ENCODE assay signal across 7 cellular contexts in genomic region chr3:150761831-150762661, GRCh38. TPM values are rescaled to one million over a fixed set of nuclear protein-coding genes. Genes with fewer than 3 reads are reported as not detected.
DNase-seq lines count a peak whose midpoint lies in the region; ATAC-seq and TF ChIP-seq lines count a peak whose summit lies in the region.

No MANE protein-coding gene starts in this region.

- H3K4me3 Mint-ChIP-seq in stimulated activated effector memory CD8-positive, alpha-beta T cell treated with anti-CD3 and anti-CD28 coated beads, Interleukin-12 subunit alpha, Interleukin-12 subunit beta, amount 100 ng/mL, for 72 hours: peak overlapping the region; percentile 93

- intact Hi-C loops in dorsolateral prefrontal cortex (cut with DNase I): loop anchor here (2.0 to 10.0 kb wide), 7 partner anchors 40 to 357 kb away; partner anchors contain the start of genes SELENOT (in 2 of the 2), EIF2A (in 1 of the 2), MED12L (in 1 of the 2) and SERP1 (in 1 of the 2)
- intact Hi-C loops in right lobe of liver (cut with DNase I): no loop called here

- under 1% methylated on average over 29 of the region's 48 CpGs for WGBS in right lobe of liver (ENCODE audit: insufficient coverage, low coverage, low lambda C conversion rate, missing lambda C conversion rate)

- no peaks in the 10 kb centered on the region for H3K9me3 Mint-ChIP-seq in stimulated activated effector memory CD8-positive, alpha-beta T cell treated with anti-CD3 and anti-CD28 coated beads, Interleukin-12 subunit alpha, Interleukin-12 subunit beta, amount 100 ng/mL, for 72 hours

- peak; percentile 8 to 37 (median 20) for ATAC-seq in right lobe of liver
- no peak for ATAC-seq in stimulated activated effector memory CD8-positive, alpha-beta T cell treated with anti-CD3 and anti-CD28 coated beads, Interleukin-12 subunit alpha, Interleukin-12 subunit beta, amount 100 ng/mL, for 72 hours
- ATAC-seq in GM18907 (IDR thresholded peaks at IDR 0.05; ENCODE audit: unreplicated experiment): no peak

- no peaks in the 10 kb centered on the region for H3K36me3 ChIP-seq in right lobe of liver

- H3K27me3 ChIP-seq in dorsolateral prefrontal cortex (no peaks in the 10 kb centered on the region), right lobe of liver (no peaks in the 10 kb centered on the region)

- TF ChIP-seq POLR2A in right lobe of liver (IDR thresholded peaks at IDR 0.05): peak; percentile 64

- H3K27ac Mint-ChIP-seq in stimulated activated effector memory CD8-positive, alpha-beta T cell treated with anti-CD3 and anti-CD28 coated beads, Interleukin-12 subunit alpha, Interleukin-12 subunit beta, amount 100 ng/mL, for 72 hours: peak overlapping the region; percentile 95

- peak; percentile 75 for DNase-seq in NCI-H146 (lab: John Stamatoyannopoulos, UW)
- peak; percentile 25 to 49 for DNase-seq in activated CD4-positive, alpha-beta T cell treated with anti-CD3 and anti-CD28 coated beads for 4 hours
- DNase-seq in dorsolateral prefrontal cortex: peak in 9 of 10 donors; percentile 25 to 69 (median 59)
- peak; percentile 58 to 75 (median 73) for DNase-seq in right lobe of liver
- peak in 1 of 2 donors; percentile 66 for DNase-seq in stimulated activated effector memory CD8-positive, alpha-beta T cell treated with anti-CD3 and anti-CD28 coated beads, Interleukin-12 subunit alpha, Interleukin-12 subunit beta, amount 100 ng/mL, for 72 hours (ENCODE audit: low spot score in 2 of 2)

- H3K4me3 ChIP-seq in GM08714 (ENCODE audit: low read length) (peak overlapping the region; percentile 94), dorsolateral prefrontal cortex (peak overlapping the region; percentile 46 to 97 (median 85)), right lobe of liver (peak overlapping the region; percentile 67 to 75 (median 74))

- peaks cover 74% of the 10 kb centered on the region for H3K36me3 Mint-ChIP-seq in stimulated activated effector memory CD8-positive, alpha-beta T cell treated with anti-CD3 and anti-CD28 coated beads, Interleukin-12 subunit alpha, Interleukin-12 subunit beta, amount 100 ng/mL, for 72 hours

- H3K27ac ChIP-seq in dorsolateral prefrontal cortex (peak overlapping the region; percentile 3 to 100 (median 99)), right lobe of liver (peak overlapping the region; percentile 98 to 100 (median 99))

- peak in 2 of 56 donors; percentile 1 to 9 for TF ChIP-seq CTCF in dorsolateral prefrontal cortex (IDR thresholded peaks at IDR 0.05 in 54 of 56, conservative IDR thresholded peaks at IDR 0.05 in 2 of 56; ENCODE audit: low read depth in 1 of 56, partially characterized antibody in 56 of 56)
- TF ChIP-seq CTCF in right lobe of liver (IDR thresholded peaks at IDR 0.05): no peak

- H3K9me3 ChIP-seq in right lobe of liver: no peaks in the 10 kb centered on the region

- peaks cover 0 to 47% (median 13%) of the 10 kb centered on the region in 4 donors for H3K4me1 ChIP-seq in right lobe of liver

- H3K4me1 Mint-ChIP-seq in stimulated activated effector memory CD8-positive, alpha-beta T cell treated with anti-CD3 and anti-CD28 coated beads, Interleukin-12 subunit alpha, Interleukin-12 subunit beta, amount 100 ng/mL, for 72 hours: peaks cover 61% of the 10 kb centered on the region

RNA-seq across cellular contexts. Expression of gene SIAH2, which starts 0.9 kb away (rescaled TPM):
- total RNA-seq in dorsolateral prefrontal cortex (10 to 100 TPM; 12.6 to 40.1 (median 22.1) TPM), right lobe of liver (10 to 100 TPM; 20.5 to 53.0 (median 36.5) TPM)

RNA-seq across cellular contexts. Expression of gene ERICH6, which starts 58.3 kb away (rescaled TPM):
- total RNA-seq in dorsolateral prefrontal cortex (1 to 10 TPM in 15 of 120 experiments, under 1 TPM in 66, not detected in 39; 0.23 to 2.5 (median 0.63) TPM), right lobe of liver (under 1 TPM in 1 of 6 experiments, not detected in 5; 0.49 TPM)

Comparison
In these comparisons a context has a peak if more than half of its experiments do, and no peak if none do; other contexts are left out.
1. ATAC-seq: peak in right lobe of liver (4 of 4); none in stimulated activated effector memory CD8-positive, alpha-beta T cell treated with anti-CD3 and anti-CD28 coated beads, Interleukin-12 subunit alpha, Interleukin-12 subunit beta, amount 100 ng/mL, for 72 hours (single experiment) and GM18907 (single experiment).
2. intact Hi-C loops: an anchor here in dorsolateral prefrontal cortex (2.0 to 10.0 kb wide); none called in right lobe of liver.
3. Peak in every context shown above with its lines, with median percentiles within 50 percentile points of each other: H3K4me3 ChIP-seq.